In the genomic region with DNA sequence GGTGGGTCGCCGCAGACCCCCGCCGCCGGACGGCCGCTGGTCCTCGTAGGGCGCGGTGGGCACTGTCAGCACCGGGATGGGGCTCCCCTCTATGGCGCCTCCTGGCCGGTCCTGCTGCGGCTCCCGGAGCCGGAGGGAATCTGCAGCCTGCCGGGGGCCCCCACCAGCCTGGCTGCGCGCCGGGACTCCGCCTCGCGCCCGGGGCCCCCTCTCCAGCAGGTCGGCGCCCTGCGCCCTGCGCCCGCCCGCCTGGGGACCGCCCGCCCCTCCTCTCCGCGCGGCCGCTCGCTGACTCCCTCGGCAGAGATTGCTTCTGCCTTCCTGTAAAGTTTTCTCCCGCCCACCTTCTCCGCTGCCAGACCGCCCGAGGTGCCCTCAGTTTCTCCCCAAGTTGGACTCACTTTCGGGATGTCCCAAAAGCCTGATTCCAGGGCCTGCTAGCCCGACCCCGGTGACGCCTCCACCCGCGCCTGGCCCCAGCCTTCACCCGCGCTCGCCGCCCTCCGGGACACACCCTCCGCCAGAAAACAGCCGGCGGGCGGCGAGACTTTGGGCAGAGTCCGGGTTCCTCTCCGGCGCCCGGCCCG, we compare ENCODE assay signal across 8 cellular contexts. TPM values are rescaled to one million over a fixed set of nuclear protein-coding genes. Genes with fewer than 3 reads are reported as not detected.
DNase-seq lines count a peak whose midpoint lies in the region; ATAC-seq, FAIRE-seq and TF ChIP-seq lines count a peak whose summit lies in the region.
"Not testable (repeated sequence)": the region's sequence is repeated elsewhere in the genome, so short reads cannot be mapped to it uniquely, and the experiment has no call there.

No MANE protein-coding gene starts in this region.

- not testable (repeated sequence) for H3K27ac Mint-ChIP-seq in CD14-positive monocyte

- H3K4me1 Mint-ChIP-seq in CD14-positive monocyte: peaks cover 13% of the 10 kb centered on the region

- peak in 1 of 2 donors; percentile 27 for TF ChIP-seq POLR2A in adrenal gland (IDR thresholded peaks at IDR 0.05)

- ATAC-seq in GM19397 (IDR thresholded peaks at IDR 0.05; ENCODE audit: unreplicated experiment) (peak; percentile 86), HG03045 (IDR thresholded peaks at IDR 0.05; ENCODE audit: unreplicated experiment) (peak; percentile 71), RWPE2 (ENCODE audit: low read depth) (peak; percentile 74)

- H3K36me3 Mint-ChIP-seq in CD14-positive monocyte: not testable (repeated sequence)

- TF ChIP-seq CTCF in CD14-positive monocyte (IDR thresholded peaks at IDR 0.05); RWPE2 (IDR thresholded peaks at IDR 0.05; ENCODE audit: poor library complexity, severe bottlenecking); adrenal gland (IDR thresholded peaks at IDR 0.05): not testable (repeated sequence)

- peak overlapping the region; percentile 54 for H3K27ac ChIP-seq in RWPE2 (ENCODE audit: poor library complexity, severe bottlenecking)
- peak overlapping the region in 2 of 5 donors; percentile 38 to 84 for H3K27ac ChIP-seq in adrenal gland
- H3K27ac ChIP-seq in mesodermal cell (ENCODE audit: low read depth, low read length, severe bottlenecking): not testable (repeated sequence)

- H3K9me3 ChIP-seq in RWPE2 (ENCODE audit: severe bottlenecking); adrenal gland (replicated peaks in 1 of 3); mesodermal cell (ENCODE audit: control insufficient read depth, low read length): not testable (repeated sequence)

- not testable (repeated sequence) for H3K27me3 ChIP-seq in RWPE2 (ENCODE audit: insufficient read depth, poor library complexity, severe bottlenecking); adrenal gland

- peaks cover 41 to 49% (median 46%) of the 10 kb centered on the region in 3 donors for H3K27me3 Mint-ChIP-seq in CD14-positive monocyte (ENCODE audit: low read depth in 3 of 3)

- H3K4me1 ChIP-seq in RWPE2 (ENCODE audit: insufficient read depth, poor library complexity, severe bottlenecking); adrenal gland (replicated peaks in 1 of 2); mesodermal cell (ENCODE audit: control insufficient read depth, insufficient read depth, low read length, poor library complexity, severe bottlenecking): not testable (repeated sequence)

- intact Hi-C loops in CD14-positive monocyte (cut with micrococcal nuclease); adrenal gland (cut with DNase I): not testable (repeated sequence)

- WGBS in adrenal gland, 4 donors: 3 to 15% (median 3%) methylated on average over 36 to 63 of the region's 63 CpGs
- 18 to 23% methylated on average over 43 to 59 of the region's 63 CpGs for WGBS in mesodermal cell (ENCODE audit: insufficient coverage in 2 of 2), 2 experiments

- peaks cover 0 to 14% (median 5%) of the 10 kb centered on the region in 7 donors for H3K9me3 Mint-ChIP-seq in CD14-positive monocyte

- H3K4me3 ChIP-seq in RWPE2 (ENCODE audit: severe bottlenecking) (peak overlapping the region; percentile 46), adrenal gland (peak overlapping the region; percentile 10 to 90 (median 52)), mesodermal cell (ENCODE audit: extremely low read depth, insufficient read depth, low read length, poor library complexity, severe bottlenecking) (peak overlapping the region; percentile 36)

- peak overlapping the region; percentile 79 to 93 for H3K4me3 Mint-ChIP-seq in CD14-positive monocyte

- FAIRE-seq in frontal cortex (lab: Jason Lieb, UNC): not testable (repeated sequence)

- H3K36me3 ChIP-seq in RWPE2 (ENCODE audit: low read depth); adrenal gland (replicated peaks in 1 of 2); mesodermal cell (ENCODE audit: control insufficient read depth, insufficient read depth, low read length): not testable (repeated sequence)

- not testable (repeated sequence) for DNase-seq in CD14-positive monocyte (ENCODE audit: low spot score)
- DNase-seq in RWPE2 (ENCODE audit: low spot score) (peak; percentile 54), adrenal gland (peak; percentile 44 to 65 (median 60)), frontal cortex (ENCODE audit: low spot score in 2 of 2) (peak; percentile 6 to 15)
- DNase-seq in stimulated activated CD8-positive, alpha-beta memory T cell treated with anti-CD3 and anti-CD28 coated beads, Interleukin-4, amount 100 ng/mL, for 48 hours: peak; percentile 47

RNA-seq across cellular contexts. Expression of gene FOXD4L6, which starts 54.0 kb away (rescaled TPM):
- polyA plus RNA-seq in CD14-positive monocyte (not detected), adrenal gland (under 1 TPM in 2 of 3 donors, not detected in 1; 0.07 to 0.24 TPM)
- total RNA-seq in adrenal gland (under 1 TPM in 3 of 8 donors, not detected in 5; 0.11 to 0.20 (median 0.14) TPM), frontal cortex (0.82 TPM)
- not detected for polyA plus RNA-seq in mesodermal cell (2013, experiment 1 of 2)
- polyA plus RNA-seq in mesodermal cell (2013, experiment 2 of 2): not detected
